ENCODE assay signal across 10 cellular contexts in the genomic region with DNA sequence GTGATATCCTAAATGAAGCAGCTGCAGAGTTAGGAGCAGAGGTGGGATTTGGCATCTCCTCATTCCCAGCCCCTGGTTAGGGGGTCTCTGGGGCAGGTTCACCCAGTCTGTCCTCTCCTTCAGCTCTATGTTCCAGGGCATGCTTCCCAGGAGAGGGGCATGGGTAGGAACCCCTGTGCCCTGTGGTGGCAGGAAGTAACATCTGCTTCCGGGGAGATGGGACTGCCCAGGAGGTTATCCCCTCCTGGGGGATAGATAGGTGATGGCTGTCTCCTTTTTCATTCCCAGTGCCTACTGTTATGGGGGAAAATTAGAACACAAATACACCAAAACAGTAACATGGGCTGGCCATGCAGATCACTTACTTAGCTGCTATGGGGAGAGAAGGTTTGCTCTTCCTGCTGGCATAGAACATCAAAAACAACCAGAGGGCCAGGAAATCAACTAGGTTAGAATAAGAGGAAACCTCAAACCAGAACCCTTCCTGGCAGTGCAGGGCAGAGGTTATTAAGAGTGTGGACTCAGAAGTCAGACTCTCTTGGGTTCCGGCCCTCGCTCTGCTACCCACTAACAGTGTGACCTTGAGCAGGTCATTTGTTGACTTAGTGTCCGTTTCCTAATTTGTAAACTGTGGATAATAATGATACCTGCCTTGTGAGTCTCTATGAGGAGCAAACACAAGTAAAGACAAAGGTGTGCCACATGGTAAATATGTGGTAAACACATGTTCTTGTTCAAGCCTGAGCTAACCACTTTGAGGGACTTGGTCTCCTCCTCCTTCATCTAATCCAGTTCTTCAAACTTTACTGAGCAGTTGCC.
DNase-seq lines count a peak whose midpoint lies in the region; ATAC-seq lines count a peak whose summit lies in the region.
"Had no signal": no experiment of that assay in that cellular context is flagged by ENCODE, and none has a peak within 500 bp of the region (broad histone marks: within the 10 kb centered on the region; RNA-seq: fewer than 3 reads in every experiment).

No MANE protein-coding gene starts in this region.

- CTCF ChIA-PET in activated CD8-positive, alpha-beta T cell treated with anti-CD3 and anti-CD28 coated beads, Interleukin-2, amount 10 ng/mL, durations not matched to agents 7 days and 5 days (lab: Charles Lee) = interaction anchor here (0.7 to 2.6 kb wide), 19 partner anchors 8 to 758 kb away, joined by 3 to 13 read pairs (median 3); partner anchors contain the start of gene JUN

- no peaks in the 10 kb centered on the region for H3K27me3 Mint-ChIP-seq in activated CD8-positive, alpha-beta T cell treated with anti-CD3 and anti-CD28 coated beads, Interleukin-2, amount 10 ng/mL, durations not matched to agents 7 days and 5 days (ENCODE audit: low read depth)
- H3K27me3 Mint-ChIP-seq in memory B cell = no peaks in the 10 kb centered on the region

- DNase-seq in GDM1 (lab: John Stamatoyannopoulos, UW) (peak; percentile 66), memory B cell (ENCODE audit: low spot score in 2 of 2) (no peak), RKO (ENCODE audit: low spot score) (no peak), OCI-M2 (lab: John Stamatoyannopoulos, UW; ENCODE audit: unreplicated experiment) (no peak)
- DNase-seq in activated CD8-positive, alpha-beta T cell treated with anti-CD3 and anti-CD28 coated beads, Interleukin-2, amount 10 ng/mL, durations not matched to agents 7 days and 5 days = peak; percentile 73
- DNase-seq: GOT3, heart right ventricle had no signal

- peak; percentile 62 for ATAC-seq in GM21619 (IDR thresholded peaks at IDR 0.05; ENCODE audit: unreplicated experiment)
- peak; percentile 87 for ATAC-seq in activated CD8-positive, alpha-beta T cell treated with anti-CD3 and anti-CD28 coated beads, Interleukin-2, amount 10 ng/mL, durations not matched to agents 7 days and 5 days
- peak; percentile 90 for ATAC-seq in memory B cell (ENCODE audit: low read depth)
- ATAC-seq in GM19035 (IDR thresholded peaks at IDR 0.05; ENCODE audit: unreplicated experiment) = no peak
- no peak for ATAC-seq in HG02642 (IDR thresholded peaks at IDR 0.05; ENCODE audit: poor library complexity, unreplicated experiment)

- peaks cover 7% of the 10 kb centered on the region for H3K9me3 Mint-ChIP-seq in activated CD8-positive, alpha-beta T cell treated with anti-CD3 and anti-CD28 coated beads, Interleukin-2, amount 10 ng/mL, durations not matched to agents 7 days and 5 days (ENCODE audit: insufficient read depth)
- no peaks in the 10 kb centered on the region for H3K9me3 Mint-ChIP-seq in memory B cell

- POLR2A ChIA-PET in activated CD8-positive, alpha-beta T cell treated with anti-CD3 and anti-CD28 coated beads, Interleukin-2, amount 10 ng/mL, durations not matched to agents 7 days and 5 days (lab: Charles Lee) = interaction anchor here (0.6 to 2.7 kb wide), 11 partner anchors 9 to 756 kb away, joined by 3 to 12 read pairs (median 4); partner anchors contain the start of gene JUN

- peaks cover 71% of the 10 kb centered on the region for H3K4me1 Mint-ChIP-seq in activated CD8-positive, alpha-beta T cell treated with anti-CD3 and anti-CD28 coated beads, Interleukin-2, amount 10 ng/mL, durations not matched to agents 7 days and 5 days (ENCODE audit: low read depth)
- peaks cover 45% of the 10 kb centered on the region for H3K4me1 Mint-ChIP-seq in memory B cell

- peak overlapping the region; percentile 65 for H3K4me3 Mint-ChIP-seq in activated CD8-positive, alpha-beta T cell treated with anti-CD3 and anti-CD28 coated beads, Interleukin-2, amount 10 ng/mL, durations not matched to agents 7 days and 5 days
- H3K4me3 Mint-ChIP-seq in memory B cell = peak overlapping the region; percentile 35

- peaks cover 16% of the 10 kb centered on the region for H3K36me3 Mint-ChIP-seq in activated CD8-positive, alpha-beta T cell treated with anti-CD3 and anti-CD28 coated beads, Interleukin-2, amount 10 ng/mL, durations not matched to agents 7 days and 5 days (ENCODE audit: low read depth)
- H3K36me3 Mint-ChIP-seq in memory B cell = no peaks in the 10 kb centered on the region

- H3K27ac Mint-ChIP-seq in activated CD8-positive, alpha-beta T cell treated with anti-CD3 and anti-CD28 coated beads, Interleukin-2, amount 10 ng/mL, durations not matched to agents 7 days and 5 days = peak overlapping the region; percentile 85
- H3K27ac Mint-ChIP-seq in memory B cell = peak overlapping the region; percentile 72

Comparison
In these comparisons a context has a peak if more than half of its experiments do, and no peak if none do; other contexts are left out.
1. DNase-seq: peak in GDM1 (single experiment) and activated CD8-positive, alpha-beta T cell treated with anti-CD3 and anti-CD28 coated beads, Interleukin-2, amount 10 ng/mL, durations not matched to agents 7 days and 5 days (single experiment); none in memory B cell (0 of 2), RKO (single experiment) and OCI-M2 (single experiment).
2. ATAC-seq: peak in GM21619 (single experiment), activated CD8-positive, alpha-beta T cell treated with anti-CD3 and anti-CD28 coated beads, Interleukin-2, amount 10 ng/mL, durations not matched to agents 7 days and 5 days (single experiment) and memory B cell (single experiment); none in GM19035 (single experiment) and HG02642 (single experiment).